23 cellular contexts compared by ENCODE assay signal in genomic region chr1:47924649-47925048, GRCh38.
DNase-seq lines count a peak whose midpoint lies in the region; ATAC-seq and TF ChIP-seq lines count a peak whose summit lies in the region.
"Had no signal": no experiment of that assay in that cellular context is flagged by ENCODE, and none has a peak within 500 bp of the region (broad histone marks: within the 10 kb centered on the region; RNA-seq: fewer than 3 reads in every experiment).

No MANE protein-coding gene starts in this region.

- DNase-seq in cardiac septum (ENCODE audit: low spot score) (peak; percentile 35), right cardiac atrium (no peak), epithelial cell of esophagus (ENCODE audit: low read depth) (peak; percentile 22), mesenteric fat pad (ENCODE audit: low spot score) (peak; percentile 26), substantia nigra (lab: John Stamatoyannopoulos, UW) (no peak), NCI-H748 (lab: John Stamatoyannopoulos, UW; ENCODE audit: unreplicated experiment) (no peak), BE2C (no peak)
- DNase-seq: CD8-positive, alpha-beta memory T cell; DMS 273 treated with DMSO at 0.1 percent for 48 hours; DMS79 treated with DMSO at 0.1 percent for 48 hours; GF-D8; H9; KBM-7; MV-4-11; NCI-H1105; NCI-H1436 treated with DMSO at 0.1 percent for 48 hours; NCI-H187 treated with DMSO at 0.1 percent for 48 hours; NCI-H2171 treated with DMSO at 0.1 percent for 48 hours; NCI-H774 had no signal

- H3K27me3 ChIP-seq in right cardiac atrium (ENCODE audit: control insufficient read depth, insufficient read depth) (no peaks in the 10 kb centered on the region), BE2C (no peaks in the 10 kb centered on the region)
- H3K27me3 ChIP-seq: SJSA1 had no signal

- intact Hi-C loops in cardiac septum (cut with DNase I) = no loop called here
- intact Hi-C loops in right cardiac atrium (cut with DNase I) = no loop called here

- H3K4me3 ChIP-seq in right cardiac atrium (ENCODE audit: low read length) = no peak overlapping the region
- H3K4me3 ChIP-seq in epithelial cell of esophagus (ENCODE audit: low read length) = no peak overlapping the region
- no peak overlapping the region for H3K4me3 ChIP-seq in BE2C (ENCODE audit: low read depth, low read length)
- H3K4me3 ChIP-seq: SJSA1 had no signal

- peaks cover under 1% of the 10 kb centered on the region for H3K4me1 ChIP-seq in right cardiac atrium (ENCODE audit: control insufficient read depth, insufficient read depth, low read length)
- no peaks in the 10 kb centered on the region for H3K4me1 ChIP-seq in BE2C

- H3K36me3 ChIP-seq in BE2C = no peaks in the 10 kb centered on the region
- H3K36me3 ChIP-seq: SJSA1 had no signal

- H3K9me3 ChIP-seq in right cardiac atrium (ENCODE audit: control insufficient read depth, low read length) (no peaks in the 10 kb centered on the region), BE2C (no peaks in the 10 kb centered on the region)
- H3K9me3 ChIP-seq: SJSA1 had no signal

- ATAC-seq in right cardiac atrium (no peak), GM18517 (IDR thresholded peaks at IDR 0.05; ENCODE audit: unreplicated experiment) (no peak)
- ATAC-seq: Right ventricle myocardium inferior had no signal

- WGBS in right cardiac atrium = 77% methylated on average over 3 of the region's 3 CpGs

- TF ChIP-seq CTCF in epithelial cell of esophagus (IDR thresholded peaks at IDR 0.05; ENCODE audit: insufficient read depth, low read depth, low read length, missing control alignments) = no peak
- no peak for TF ChIP-seq CTCF in BE2C (IDR thresholded peaks at IDR 0.05; ENCODE audit: low read depth, low read length)

- H3K27ac ChIP-seq in right cardiac atrium (ENCODE audit: low read length) (no peak overlapping the region), substantia nigra (ENCODE audit: low read depth, low read length, poor library complexity, severe bottlenecking) (no peak overlapping the region)
- H3K27ac ChIP-seq: 22Rv1, SJSA1 had no signal

Comparison
In these comparisons a context has a peak if more than half of its experiments do, and no peak if none do; other contexts are left out.
1. DNase-seq: peak in cardiac septum (single experiment), epithelial cell of esophagus (single experiment) and mesenteric fat pad (single experiment); none in right cardiac atrium (0 of 3), substantia nigra (0 of 49), NCI-H748 (single experiment) and BE2C (single experiment).